ENCODE assay signal across 1 cellular context in the genomic region with DNA sequence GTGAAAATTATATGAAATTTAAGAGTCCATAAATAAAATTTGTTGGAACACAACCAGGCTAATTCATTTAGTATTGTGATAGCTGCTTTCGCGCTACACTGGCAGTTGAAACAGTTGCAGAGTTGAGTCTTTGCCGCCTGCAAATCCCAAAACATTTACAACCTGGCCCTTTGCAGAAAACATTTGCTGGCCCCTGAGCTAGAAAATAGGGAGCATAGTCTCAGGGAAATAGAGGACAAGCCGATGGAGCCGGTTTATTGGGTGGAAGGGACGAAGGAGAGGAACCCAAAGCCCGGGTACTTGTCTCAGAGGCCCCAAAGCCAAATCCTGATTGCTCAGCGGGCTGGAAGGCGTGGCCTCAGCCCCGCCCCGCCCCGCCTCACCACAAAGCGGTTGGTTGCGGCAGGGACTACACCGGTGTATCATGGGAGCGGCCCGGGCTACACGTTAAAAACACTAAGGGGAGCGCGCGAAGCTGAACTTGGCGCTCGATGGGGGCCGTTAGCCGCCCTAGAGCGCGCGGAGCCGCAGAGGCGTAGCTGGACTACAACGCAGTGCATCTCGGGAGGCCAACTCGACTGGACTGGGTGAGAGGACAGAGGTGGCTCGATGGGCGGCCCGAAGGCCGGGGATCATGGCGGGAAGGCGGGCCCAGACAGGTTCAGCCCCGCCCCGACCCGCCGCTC.
TF ChIP-seq lines count a peak whose summit lies in the region.

No MANE protein-coding gene starts in this region.

TF ChIP-seq in HepG2, 621 proteins besides CTCF, POLR2A, EP300 and RAD21 (continued from another document and continues in another):
- TF ChIP-seq, protein P1, sequence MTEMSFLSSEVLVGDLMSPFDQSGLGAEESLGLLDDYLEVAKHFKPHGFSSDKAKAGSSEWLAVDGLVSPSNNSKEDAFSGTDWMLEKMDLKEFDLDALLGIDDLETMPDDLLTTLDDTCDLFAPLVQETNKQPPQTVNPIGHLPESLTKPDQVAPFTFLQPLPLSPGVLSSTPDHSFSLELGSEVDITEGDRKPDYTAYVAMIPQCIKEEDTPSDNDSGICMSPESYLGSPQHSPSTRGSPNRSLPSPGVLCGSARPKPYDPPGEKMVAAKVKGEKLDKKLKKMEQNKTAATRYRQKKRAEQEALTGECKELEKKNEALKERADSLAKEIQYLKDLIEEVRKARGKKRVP (CRISPR knock-in tag; IDR thresholded peaks at IDR 0.05): no peak
- TF ChIP-seq, protein P2, sequence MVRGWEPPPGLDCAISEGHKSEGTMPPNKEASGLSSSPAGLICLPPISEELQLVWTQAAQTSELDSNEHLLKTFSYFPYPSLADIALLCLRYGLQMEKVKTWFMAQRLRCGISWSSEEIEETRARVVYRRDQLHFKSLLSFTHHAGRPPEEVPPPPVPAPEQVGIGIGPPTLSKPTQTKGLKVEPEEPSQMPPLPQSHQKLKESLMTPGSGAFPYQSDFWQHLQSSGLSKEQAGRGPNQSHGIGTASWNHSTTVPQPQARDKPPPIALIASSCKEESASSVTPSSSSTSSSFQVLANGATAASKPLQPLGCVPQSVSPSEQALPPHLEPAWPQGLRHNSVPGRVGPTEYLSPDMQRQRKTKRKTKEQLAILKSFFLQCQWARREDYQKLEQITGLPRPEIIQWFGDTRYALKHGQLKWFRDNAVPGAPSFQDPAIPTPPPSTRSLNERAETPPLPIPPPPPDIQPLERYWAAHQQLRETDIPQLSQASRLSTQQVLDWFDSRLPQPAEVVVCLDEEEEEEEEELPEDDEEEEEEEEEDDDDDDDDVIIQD (CRISPR knock-in tag; IDR thresholded peaks at IDR 0.05; ENCODE audit: low read depth): no peak
- TF ChIP-seq, protein P3, sequence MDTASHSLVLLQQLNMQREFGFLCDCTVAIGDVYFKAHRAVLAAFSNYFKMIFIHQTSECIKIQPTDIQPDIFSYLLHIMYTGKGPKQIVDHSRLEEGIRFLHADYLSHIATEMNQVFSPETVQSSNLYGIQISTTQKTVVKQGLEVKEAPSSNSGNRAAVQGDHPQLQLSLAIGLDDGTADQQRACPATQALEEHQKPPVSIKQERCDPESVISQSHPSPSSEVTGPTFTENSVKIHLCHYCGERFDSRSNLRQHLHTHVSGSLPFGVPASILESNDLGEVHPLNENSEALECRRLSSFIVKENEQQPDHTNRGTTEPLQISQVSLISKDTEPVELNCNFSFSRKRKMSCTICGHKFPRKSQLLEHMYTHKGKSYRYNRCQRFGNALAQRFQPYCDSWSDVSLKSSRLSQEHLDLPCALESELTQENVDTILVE (CRISPR knock-in tag; IDR thresholded peaks at IDR 0.05): peak; percentile 47
- TF ChIP-seq, protein P4, sequence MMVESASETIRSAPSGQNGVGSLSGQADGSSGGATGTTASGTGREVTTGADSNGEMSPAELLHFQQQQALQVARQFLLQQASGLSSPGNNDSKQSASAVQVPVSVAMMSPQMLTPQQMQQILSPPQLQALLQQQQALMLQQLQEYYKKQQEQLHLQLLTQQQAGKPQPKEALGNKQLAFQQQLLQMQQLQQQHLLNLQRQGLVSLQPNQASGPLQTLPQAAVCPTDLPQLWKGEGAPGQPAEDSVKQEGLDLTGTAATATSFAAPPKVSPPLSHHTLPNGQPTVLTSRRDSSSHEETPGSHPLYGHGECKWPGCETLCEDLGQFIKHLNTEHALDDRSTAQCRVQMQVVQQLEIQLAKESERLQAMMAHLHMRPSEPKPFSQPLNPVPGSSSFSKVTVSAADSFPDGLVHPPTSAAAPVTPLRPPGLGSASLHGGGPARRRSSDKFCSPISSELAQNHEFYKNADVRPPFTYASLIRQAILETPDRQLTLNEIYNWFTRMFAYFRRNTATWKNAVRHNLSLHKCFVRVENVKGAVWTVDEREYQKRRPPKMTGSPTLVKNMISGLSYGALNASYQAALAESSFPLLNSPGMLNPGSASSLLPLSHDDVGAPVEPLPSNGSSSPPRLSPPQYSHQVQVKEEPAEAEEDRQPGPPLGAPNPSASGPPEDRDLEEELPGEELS (CRISPR knock-in tag; IDR thresholded peaks at IDR 0.05): peak; percentile 46
- TF ChIP-seq PCBP2 (optimal IDR thresholded peaks at IDR 0.05; ENCODE audit: low read depth, low read length, poor library complexity, severe bottlenecking): no peak
- no peak for TF ChIP-seq STAG1 (CRISPR knock-in tag; IDR thresholded peaks at IDR 0.05)
- TF ChIP-seq KLF16 (CRISPR knock-in tag; IDR thresholded peaks at IDR 0.05): peak in 1 of 2 experiments; percentile 46; a peak in 2 of 4 replicates
- TF ChIP-seq TEAD2 (CRISPR knock-in tag; IDR thresholded peaks at IDR 0.05): no peak
- TF ChIP-seq, protein P5, sequence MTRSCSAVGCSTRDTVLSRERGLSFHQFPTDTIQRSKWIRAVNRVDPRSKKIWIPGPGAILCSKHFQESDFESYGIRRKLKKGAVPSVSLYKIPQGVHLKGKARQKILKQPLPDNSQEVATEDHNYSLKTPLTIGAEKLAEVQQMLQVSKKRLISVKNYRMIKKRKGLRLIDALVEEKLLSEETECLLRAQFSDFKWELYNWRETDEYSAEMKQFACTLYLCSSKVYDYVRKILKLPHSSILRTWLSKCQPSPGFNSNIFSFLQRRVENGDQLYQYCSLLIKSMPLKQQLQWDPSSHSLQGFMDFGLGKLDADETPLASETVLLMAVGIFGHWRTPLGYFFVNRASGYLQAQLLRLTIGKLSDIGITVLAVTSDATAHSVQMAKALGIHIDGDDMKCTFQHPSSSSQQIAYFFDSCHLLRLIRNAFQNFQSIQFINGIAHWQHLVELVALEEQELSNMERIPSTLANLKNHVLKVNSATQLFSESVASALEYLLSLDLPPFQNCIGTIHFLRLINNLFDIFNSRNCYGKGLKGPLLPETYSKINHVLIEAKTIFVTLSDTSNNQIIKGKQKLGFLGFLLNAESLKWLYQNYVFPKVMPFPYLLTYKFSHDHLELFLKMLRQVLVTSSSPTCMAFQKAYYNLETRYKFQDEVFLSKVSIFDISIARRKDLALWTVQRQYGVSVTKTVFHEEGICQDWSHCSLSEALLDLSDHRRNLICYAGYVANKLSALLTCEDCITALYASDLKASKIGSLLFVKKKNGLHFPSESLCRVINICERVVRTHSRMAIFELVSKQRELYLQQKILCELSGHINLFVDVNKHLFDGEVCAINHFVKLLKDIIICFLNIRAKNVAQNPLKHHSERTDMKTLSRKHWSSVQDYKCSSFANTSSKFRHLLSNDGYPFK (CRISPR knock-in tag; IDR thresholded peaks at IDR 0.05; ENCODE audit: borderline replicate concordance): peak; percentile 82; the same call in 1 of the 2 replicates
- TF ChIP-seq, protein P6, sequence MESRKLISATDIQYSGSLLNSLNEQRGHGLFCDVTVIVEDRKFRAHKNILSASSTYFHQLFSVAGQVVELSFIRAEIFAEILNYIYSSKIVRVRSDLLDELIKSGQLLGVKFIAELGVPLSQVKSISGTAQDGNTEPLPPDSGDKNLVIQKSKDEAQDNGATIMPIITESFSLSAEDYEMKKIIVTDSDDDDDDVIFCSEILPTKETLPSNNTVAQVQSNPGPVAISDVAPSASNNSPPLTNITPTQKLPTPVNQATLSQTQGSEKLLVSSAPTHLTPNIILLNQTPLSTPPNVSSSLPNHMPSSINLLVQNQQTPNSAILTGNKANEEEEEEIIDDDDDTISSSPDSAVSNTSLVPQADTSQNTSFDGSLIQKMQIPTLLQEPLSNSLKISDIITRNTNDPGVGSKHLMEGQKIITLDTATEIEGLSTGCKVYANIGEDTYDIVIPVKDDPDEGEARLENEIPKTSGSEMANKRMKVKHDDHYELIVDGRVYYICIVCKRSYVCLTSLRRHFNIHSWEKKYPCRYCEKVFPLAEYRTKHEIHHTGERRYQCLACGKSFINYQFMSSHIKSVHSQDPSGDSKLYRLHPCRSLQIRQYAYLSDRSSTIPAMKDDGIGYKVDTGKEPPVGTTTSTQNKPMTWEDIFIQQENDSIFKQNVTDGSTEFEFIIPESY (CRISPR knock-in tag; IDR thresholded peaks at IDR 0.05): no peak
- TF ChIP-seq ZNF678 (CRISPR knock-in tag; IDR thresholded peaks at IDR 0.05): no peak
- TF ChIP-seq, protein P7, sequence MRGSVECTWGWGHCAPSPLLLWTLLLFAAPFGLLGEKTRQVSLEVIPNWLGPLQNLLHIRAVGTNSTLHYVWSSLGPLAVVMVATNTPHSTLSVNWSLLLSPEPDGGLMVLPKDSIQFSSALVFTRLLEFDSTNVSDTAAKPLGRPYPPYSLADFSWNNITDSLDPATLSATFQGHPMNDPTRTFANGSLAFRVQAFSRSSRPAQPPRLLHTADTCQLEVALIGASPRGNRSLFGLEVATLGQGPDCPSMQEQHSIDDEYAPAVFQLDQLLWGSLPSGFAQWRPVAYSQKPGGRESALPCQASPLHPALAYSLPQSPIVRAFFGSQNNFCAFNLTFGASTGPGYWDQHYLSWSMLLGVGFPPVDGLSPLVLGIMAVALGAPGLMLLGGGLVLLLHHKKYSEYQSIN (CRISPR knock-in tag; IDR thresholded peaks at IDR 0.05; ENCODE audit: borderline replicate concordance): no peak
- no peak for TF ChIP-seq TAF15 (IDR thresholded peaks at IDR 0.05; ENCODE audit: low read depth, low read length, poor library complexity, severe bottlenecking)
- TF ChIP-seq TBL1XR1 (IDR thresholded peaks at IDR 0.05; ENCODE audit: borderline replicate concordance, low read length, partially characterized antibody): no peak
- TF ChIP-seq, protein P8, sequence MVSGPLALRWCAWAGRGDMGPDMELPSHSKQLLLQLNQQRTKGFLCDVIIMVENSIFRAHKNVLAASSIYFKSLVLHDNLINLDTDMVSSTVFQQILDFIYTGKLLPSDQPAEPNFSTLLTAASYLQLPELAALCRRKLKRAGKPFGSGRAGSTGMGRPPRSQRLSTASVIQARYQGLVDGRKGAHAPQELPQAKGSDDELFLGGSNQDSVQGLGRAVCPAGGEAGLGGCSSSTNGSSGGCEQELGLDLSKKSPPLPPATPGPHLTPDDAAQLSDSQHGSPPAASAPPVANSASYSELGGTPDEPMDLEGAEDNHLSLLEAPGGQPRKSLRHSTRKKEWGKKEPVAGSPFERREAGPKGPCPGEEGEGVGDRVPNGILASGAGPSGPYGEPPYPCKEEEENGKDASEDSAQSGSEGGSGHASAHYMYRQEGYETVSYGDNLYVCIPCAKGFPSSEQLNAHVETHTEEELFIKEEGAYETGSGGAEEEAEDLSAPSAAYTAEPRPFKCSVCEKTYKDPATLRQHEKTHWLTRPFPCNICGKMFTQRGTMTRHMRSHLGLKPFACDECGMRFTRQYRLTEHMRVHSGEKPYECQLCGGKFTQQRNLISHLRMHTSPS (CRISPR knock-in tag; IDR thresholded peaks at IDR 0.05; ENCODE audit: low read depth): no peak
- no peak for TF ChIP-seq ZNF883 (CRISPR knock-in tag; IDR thresholded peaks at IDR 0.05; ENCODE audit: not compliant biosample characterization)
- TF ChIP-seq DPF2 (CRISPR knock-in tag; IDR thresholded peaks at IDR 0.05; ENCODE audit: borderline replicate concordance, low read depth): no peak
- no peak for TF ChIP-seq KDM6A (CRISPR knock-in tag; IDR thresholded peaks at IDR 0.05; ENCODE audit: low read depth)
- 0 out of 2 replicates have a peak, but pooled peaks have one; percentile 38 for TF ChIP-seq ZMYM2 (CRISPR knock-in tag; IDR thresholded peaks at IDR 0.05)
- TF ChIP-seq U2AF2 (IDR thresholded peaks at IDR 0.05; ENCODE audit: low read depth, low read length): 0 out of 2 replicates have a peak, but pooled peaks have one; percentile 49
- TF ChIP-seq TEAD3 (CRISPR knock-in tag; optimal IDR thresholded peaks at IDR 0.05; ENCODE audit: borderline replicate concordance): no peak
- no peak for TF ChIP-seq MAFK (conservative IDR thresholded peaks at IDR 0.05 in 1 of 2, IDR thresholded peaks at IDR 0.05 in 1 of 2; ENCODE audit: low read length in 2 of 2)
- TF ChIP-seq ZNF253 (CRISPR knock-in tag; IDR thresholded peaks at IDR 0.05; ENCODE audit: borderline replicate concordance): no peak
- TF ChIP-seq RXRA (CRISPR knock-in tag; IDR thresholded peaks at IDR 0.05): peak; percentile 75
- peak; percentile 91 for TF ChIP-seq DMAP1 (CRISPR knock-in tag; IDR thresholded peaks at IDR 0.05)
- TF ChIP-seq ZSCAN21 (CRISPR knock-in tag; IDR thresholded peaks at IDR 0.05; ENCODE audit: borderline replicate concordance): no peak
- no peak for TF ChIP-seq JDP2 (CRISPR knock-in tag; IDR thresholded peaks at IDR 0.05; ENCODE audit: borderline replicate concordance)
- TF ChIP-seq, protein P9, sequence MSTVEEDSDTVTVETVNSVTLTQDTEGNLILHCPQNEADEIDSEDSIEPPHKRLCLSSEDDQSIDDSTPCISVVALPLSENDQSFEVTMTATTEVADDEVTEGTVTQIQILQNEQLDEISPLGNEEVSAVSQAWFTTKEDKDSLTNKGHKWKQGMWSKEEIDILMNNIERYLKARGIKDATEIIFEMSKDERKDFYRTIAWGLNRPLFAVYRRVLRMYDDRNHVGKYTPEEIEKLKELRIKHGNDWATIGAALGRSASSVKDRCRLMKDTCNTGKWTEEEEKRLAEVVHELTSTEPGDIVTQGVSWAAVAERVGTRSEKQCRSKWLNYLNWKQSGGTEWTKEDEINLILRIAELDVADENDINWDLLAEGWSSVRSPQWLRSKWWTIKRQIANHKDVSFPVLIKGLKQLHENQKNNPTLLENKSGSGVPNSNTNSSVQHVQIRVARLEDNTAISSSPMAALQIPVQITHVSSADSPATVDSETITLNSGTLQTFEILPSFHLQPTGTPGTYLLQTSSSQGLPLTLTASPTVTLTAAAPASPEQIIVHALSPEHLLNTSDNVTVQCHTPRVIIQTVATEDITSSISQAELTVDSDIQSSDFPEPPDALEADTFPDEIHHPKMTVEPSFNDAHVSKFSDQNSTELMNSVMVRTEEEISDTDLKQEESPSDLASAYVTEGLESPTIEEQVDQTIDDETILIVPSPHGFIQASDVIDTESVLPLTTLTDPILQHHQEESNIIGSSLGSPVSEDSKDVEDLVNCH (CRISPR knock-in tag; IDR thresholded peaks at IDR 0.05): no peak
- TF ChIP-seq, protein P10, sequence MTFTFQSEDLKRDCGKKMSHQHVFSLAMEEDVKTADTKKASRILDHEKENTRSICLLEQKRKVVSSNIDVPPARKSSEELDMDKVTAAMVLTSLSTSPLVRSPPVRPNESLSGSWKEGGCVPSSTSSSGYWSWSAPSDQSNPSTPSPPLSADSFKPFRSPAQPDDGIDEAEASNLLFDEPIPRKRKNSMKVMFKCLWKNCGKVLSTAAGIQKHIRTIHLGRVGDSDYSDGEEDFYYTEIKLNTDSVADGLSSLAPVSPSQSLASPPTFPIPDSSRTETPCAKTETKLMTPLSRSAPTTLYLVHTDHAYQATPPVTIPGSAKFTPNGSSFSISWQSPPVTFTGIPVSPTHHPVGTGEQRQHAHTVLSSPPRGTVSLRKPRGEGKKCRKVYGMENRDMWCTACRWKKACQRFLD (CRISPR knock-in tag; IDR thresholded peaks at IDR 0.05; ENCODE audit: borderline replicate concordance): no peak; the same call in 1 of the 2 replicates
- TF ChIP-seq TCF7 (IDR thresholded peaks at IDR 0.05; ENCODE audit: low read depth): no peak
- TF ChIP-seq, protein P11, sequence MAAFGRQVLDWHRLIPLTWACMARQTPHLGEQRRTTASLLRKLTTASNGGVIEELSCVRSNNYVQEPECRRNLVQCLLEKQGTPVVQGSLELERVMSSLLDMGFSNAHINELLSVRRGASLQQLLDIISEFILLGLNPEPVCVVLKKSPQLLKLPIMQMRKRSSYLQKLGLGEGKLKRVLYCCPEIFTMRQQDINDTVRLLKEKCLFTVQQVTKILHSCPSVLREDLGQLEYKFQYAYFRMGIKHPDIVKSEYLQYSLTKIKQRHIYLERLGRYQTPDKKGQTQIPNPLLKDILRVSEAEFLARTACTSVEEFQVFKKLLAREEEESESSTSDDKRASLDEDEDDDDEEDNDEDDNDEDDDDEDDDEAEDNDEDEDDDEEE (CRISPR knock-in tag; IDR thresholded peaks at IDR 0.05): peak; percentile 39; the same call in 1 of the 2 replicates
- peak; percentile 40; the same call in 1 of the 2 replicates for TF ChIP-seq MAF1 (CRISPR knock-in tag; IDR thresholded peaks at IDR 0.05; ENCODE audit: borderline replicate concordance)
- 0 out of 2 replicates have a peak, but pooled peaks have one; percentile 28 for TF ChIP-seq CREB1 (IDR thresholded peaks at IDR 0.05)
- TF ChIP-seq CREB1 (CRISPR knock-in tag; IDR thresholded peaks at IDR 0.05): peak; percentile 70
- TF ChIP-seq ZNF761 (CRISPR knock-in tag; conservative IDR thresholded peaks at IDR 0.05): no peak; the same call in 1 of the 2 replicates
- TF ChIP-seq ZNF101 (CRISPR knock-in tag; IDR thresholded peaks at IDR 0.05; ENCODE audit: borderline replicate concordance, low read depth): no peak
- TF ChIP-seq KDM2A (CRISPR knock-in tag; IDR thresholded peaks at IDR 0.05; ENCODE audit: borderline replicate concordance, low read depth): peak; percentile 96
- no peak for TF ChIP-seq ARNT (IDR thresholded peaks at IDR 0.05)
